1 cellular context compared by ENCODE assay signal in the genomic region with DNA sequence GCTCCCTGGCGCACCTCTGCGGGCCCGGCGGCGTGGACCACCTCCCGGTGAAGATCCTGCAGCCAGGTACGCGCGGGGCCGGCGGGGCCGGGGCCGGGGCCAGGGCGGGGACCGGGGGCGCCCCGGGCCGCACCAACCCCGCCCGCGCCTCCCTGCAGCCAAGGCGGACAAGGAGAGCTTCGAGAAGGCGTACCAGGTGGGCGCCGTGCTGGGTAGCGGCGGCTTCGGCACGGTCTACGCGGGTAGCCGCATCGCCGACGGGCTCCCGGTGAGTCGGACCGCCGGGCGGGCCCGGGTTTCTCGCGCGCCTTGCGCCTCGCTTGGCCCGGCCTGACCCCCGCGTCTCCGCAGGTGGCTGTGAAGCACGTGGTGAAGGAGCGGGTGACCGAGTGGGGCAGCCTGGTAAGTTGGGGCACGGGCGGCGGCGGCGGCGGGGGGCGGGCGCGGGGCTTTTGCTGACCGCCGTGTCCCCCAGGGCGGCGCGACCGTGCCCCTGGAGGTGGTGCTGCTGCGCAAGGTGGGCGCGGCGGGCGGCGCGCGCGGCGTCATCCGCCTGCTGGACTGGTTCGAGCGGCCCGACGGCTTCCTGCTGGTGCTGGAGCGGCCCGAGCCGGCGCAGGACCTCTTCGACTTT.
TF ChIP-seq lines count a peak whose summit lies in the region.

No MANE protein-coding gene starts in this region.

TF ChIP-seq in IMR-90, 13 proteins besides CTCF, POLR2A, EP300 and RAD21:
- no peak for TF ChIP-seq MAFK (IDR thresholded peaks at IDR 0.05; ENCODE audit: low read depth, low read length)
- TF ChIP-seq SMC3 (IDR thresholded peaks at IDR 0.05; ENCODE audit: low read depth, low read length): no peak
- TF ChIP-seq MXI1 (IDR thresholded peaks at IDR 0.05; ENCODE audit: borderline replicate concordance, low read depth, low read length): no peak
- TF ChIP-seq CEBPB (IDR thresholded peaks at IDR 0.05; ENCODE audit: low read depth, low read length): no peak
- no peak for TF ChIP-seq NFE2L2 (IDR thresholded peaks at IDR 0.05; ENCODE audit: low read depth, low read length)
- no peak for TF ChIP-seq FOS (IDR thresholded peaks at IDR 0.05; ENCODE audit: low read depth, low read length)
- TF ChIP-seq, protein P1, sequence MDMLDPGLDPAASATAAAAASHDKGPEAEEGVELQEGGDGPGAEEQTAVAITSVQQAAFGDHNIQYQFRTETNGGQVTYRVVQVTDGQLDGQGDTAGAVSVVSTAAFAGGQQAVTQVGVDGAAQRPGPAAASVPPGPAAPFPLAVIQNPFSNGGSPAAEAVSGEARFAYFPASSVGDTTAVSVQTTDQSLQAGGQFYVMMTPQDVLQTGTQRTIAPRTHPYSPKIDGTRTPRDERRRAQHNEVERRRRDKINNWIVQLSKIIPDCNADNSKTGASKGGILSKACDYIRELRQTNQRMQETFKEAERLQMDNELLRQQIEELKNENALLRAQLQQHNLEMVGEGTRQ (IDR thresholded peaks at IDR 0.05; ENCODE audit: low read depth, low read length): no peak
